Comparison of ENCODE assay signal across 9 cellular contexts in the genomic region with DNA sequence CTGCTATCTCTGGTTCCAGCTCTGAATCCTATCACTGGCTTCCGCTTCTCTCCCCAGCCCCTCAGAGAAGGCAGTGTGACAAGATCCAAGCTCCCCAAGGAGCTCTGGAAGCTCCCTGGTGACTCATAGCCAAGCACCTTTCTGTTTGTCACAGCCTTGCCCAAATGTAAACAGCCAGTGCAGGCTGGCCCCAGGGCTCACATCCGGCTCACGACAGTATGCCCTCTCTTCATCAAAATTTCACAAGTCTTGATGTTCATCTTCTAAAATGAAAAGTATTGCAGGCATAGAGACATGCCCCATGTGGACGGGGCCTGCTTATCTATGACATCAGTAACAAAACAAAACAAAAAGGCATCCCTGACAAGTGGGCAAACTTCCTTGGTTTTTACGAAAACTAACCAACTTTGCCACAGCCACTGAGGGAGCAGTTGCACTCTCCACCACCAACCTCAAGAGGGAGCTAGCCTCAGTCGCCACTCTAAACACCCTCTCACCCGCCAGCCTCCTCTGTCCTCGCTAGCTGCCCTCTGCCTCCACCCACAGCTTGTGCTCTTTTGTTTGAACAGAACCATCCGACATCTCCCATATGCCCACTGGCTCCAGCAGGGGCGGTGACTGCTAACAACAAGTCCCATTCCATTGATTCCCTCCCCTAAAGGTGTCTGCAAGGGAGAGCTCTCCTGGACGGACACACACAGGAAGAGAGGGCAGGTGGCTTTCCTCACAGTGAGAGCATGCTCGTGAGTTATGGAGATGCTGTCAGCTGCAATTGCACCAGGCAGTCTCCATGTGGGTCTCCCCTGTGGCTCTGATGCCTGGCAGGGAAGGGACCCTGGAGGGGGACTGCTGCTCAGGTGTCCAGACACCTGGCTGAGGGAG.
DNase-seq lines count a peak whose midpoint lies in the region; ATAC-seq, FAIRE-seq and TF ChIP-seq lines count a peak whose summit lies in the region.
"Had no signal": no experiment of that assay in that cellular context is flagged by ENCODE, and none has a peak within 500 bp of the region (broad histone marks: within the 10 kb centered on the region; RNA-seq: fewer than 3 reads in every experiment).

No MANE protein-coding gene starts in this region.

- peak; percentile 15 to 17 for TF ChIP-seq CTCF in Caco-2 (IDR thresholded peaks at IDR 0.05; ENCODE audit: insufficient read depth in 1 of 2, low read depth in 1 of 2, low read length in 1 of 2, severe bottlenecking in 1 of 2, unreplicated experiment in 1 of 2)
- TF ChIP-seq CTCF in astrocyte (IDR thresholded peaks at IDR 0.05; ENCODE audit: insufficient read depth, low read depth, low read length) = no peak

- intact Hi-C loops in Caco-2 (cut with micrococcal nuclease; ENCODE audit: unreplicated experiment) = no loop called here

- H3K27me3 Mint-ChIP-seq in Caco-2 (ENCODE audit: insufficient read depth, unreplicated experiment) (peaks cover 3% of the 10 kb centered on the region), astrocyte (ENCODE audit: low read depth, unreplicated experiment) (peaks cover 9% of the 10 kb centered on the region)
- peaks cover 0 to 20% (median 2%) of the 10 kb centered on the region in 5 donors for H3K27me3 Mint-ChIP-seq in naive thymus-derived CD8-positive, alpha-beta T cell

- CTCF ChIA-PET in Caco-2 (lab: Charles Lee) = interaction anchor here (0.6 to 3.3 kb wide), 5 partner anchors 9 to 700 kb away, joined by 3 to 17 read pairs (median 3); no protein-coding TSS in a partner anchor

- no peak for ATAC-seq in naive thymus-derived CD8-positive, alpha-beta T cell
- ATAC-seq in HG03442 (IDR thresholded peaks at IDR 0.05; ENCODE audit: unreplicated experiment) = no peak

- H3K4me1 ChIP-seq in Caco-2 = peaks cover 17% of the 10 kb centered on the region
- H3K4me1 ChIP-seq in astrocyte (ENCODE audit: insufficient read depth, low read length) = no peaks in the 10 kb centered on the region

- H3K4me3 Mint-ChIP-seq in Caco-2 (ENCODE audit: unreplicated experiment) (no peak overlapping the region), astrocyte (ENCODE audit: unreplicated experiment) (no peak overlapping the region)
- H3K4me3 Mint-ChIP-seq in naive thymus-derived CD8-positive, alpha-beta T cell = no peak overlapping the region

- H4K20me1 ChIP-seq in astrocyte (ENCODE audit: insufficient read depth, low read length) = no peaks in the 10 kb centered on the region

- H3K27me3 ChIP-seq in Caco-2 (replicated peaks; ENCODE audit: control insufficient read depth, insufficient read depth, low read length) = no peaks in the 10 kb centered on the region
- H3K27me3 ChIP-seq in astrocyte (ENCODE audit: insufficient read depth, low read length) = peaks cover 3% of the 10 kb centered on the region

- H3K27ac ChIP-seq in astrocyte (ENCODE audit: low read depth, low read length) = no peak overlapping the region

- no TSS peak for BruUV-seq in Caco-2 (replicated peaks; lab: Mats Ljungman, UMichigan)

- POLR2A ChIA-PET in Caco-2 (lab: Charles Lee) = no interaction called here
- POLR2A ChIA-PET in naive thymus-derived CD8-positive, alpha-beta T cell (lab: Charles Lee) = no interaction called here

- no peak overlapping the region for H3K9ac ChIP-seq in astrocyte (ENCODE audit: low read length)

- H3K4me3 ChIP-seq in Caco-2 (ENCODE audit: low read depth, low read length) (no peak overlapping the region), astrocyte (ENCODE audit: insufficient read depth, low read depth, low read length) (no peak overlapping the region)

- H3K36me3 ChIP-seq in Caco-2 (ENCODE audit: control insufficient read depth, insufficient read depth, low read length) (no peaks in the 10 kb centered on the region), astrocyte (ENCODE audit: insufficient read depth, low read length) (no peaks in the 10 kb centered on the region)

- H3K9me3 Mint-ChIP-seq in Caco-2 (ENCODE audit: unreplicated experiment) (no peaks in the 10 kb centered on the region), astrocyte (ENCODE audit: unreplicated experiment) (peaks cover 6% of the 10 kb centered on the region)
- H3K9me3 Mint-ChIP-seq in naive thymus-derived CD8-positive, alpha-beta T cell = no peaks in the 10 kb centered on the region

- FAIRE-seq in astrocyte (lab: Jason Lieb, UNC) = no peak
- FAIRE-seq: colon had no signal

- no peak overlapping the region for H3K4me2 ChIP-seq in astrocyte (ENCODE audit: low read length)

- no peak for DNase-seq in Caco-2
- peak; percentile 54 for DNase-seq in HuH-7.5 (ENCODE audit: low spot score)
- DNase-seq in astrocyte (ENCODE audit: low read depth) = no peak
- DNase-seq in left kidney (ENCODE audit: low read depth, low spot score) = peak; percentile 81
- no peak for DNase-seq in effector CD4-positive, alpha-beta T cell
- no peak for DNase-seq in NCI-H1930 (lab: John Stamatoyannopoulos, UW)
- no peak for DNase-seq in naive thymus-derived CD8-positive, alpha-beta T cell

- H3K27ac Mint-ChIP-seq in Caco-2 (ENCODE audit: unreplicated experiment) (peak overlapping the region; percentile 4), astrocyte (ENCODE audit: unreplicated experiment) (peak overlapping the region; percentile 56)
- no peak overlapping the region for H3K27ac Mint-ChIP-seq in naive thymus-derived CD8-positive, alpha-beta T cell

- H3K9me3 ChIP-seq in Caco-2 (no peaks in the 10 kb centered on the region), astrocyte (ENCODE audit: insufficient read depth, low read depth, low read length) (no peaks in the 10 kb centered on the region)

- H3K4me1 Mint-ChIP-seq in Caco-2 (ENCODE audit: low read depth, unreplicated experiment) (peaks cover 12% of the 10 kb centered on the region), astrocyte (ENCODE audit: low read depth, unreplicated experiment) (peaks cover 9% of the 10 kb centered on the region)
- H3K4me1 Mint-ChIP-seq in naive thymus-derived CD8-positive, alpha-beta T cell = peaks cover 0 to 2% (median 0%) of the 10 kb centered on the region in 4 donors

- H3K36me3 Mint-ChIP-seq in Caco-2 (ENCODE audit: insufficient read depth, unreplicated experiment) (no peaks in the 10 kb centered on the region), astrocyte (ENCODE audit: low read depth, unreplicated experiment) (peaks cover 2% of the 10 kb centered on the region)
- no peaks in the 10 kb centered on the region for H3K36me3 Mint-ChIP-seq in naive thymus-derived CD8-positive, alpha-beta T cell

- H2AFZ ChIP-seq in astrocyte (ENCODE audit: low read depth, low read length) = no peak overlapping the region

- H3K79me2 ChIP-seq in astrocyte (ENCODE audit: insufficient read depth, low read length) = no peaks in the 10 kb centered on the region

Comparison
In these comparisons a context has a peak if more than half of its experiments do, and no peak if none do; other contexts are left out.
1. DNase-seq: peak in HuH-7.5 (single experiment) and left kidney (single experiment); none in Caco-2 (0 of 2), astrocyte (single experiment), effector CD4-positive, alpha-beta T cell (single experiment), NCI-H1930 (0 of 2) and naive thymus-derived CD8-positive, alpha-beta T cell (0 of 10).
2. H3K27ac Mint-ChIP-seq: peak in Caco-2 (single experiment) and astrocyte (single experiment); none in naive thymus-derived CD8-positive, alpha-beta T cell (0 of 10).